In the genomic region with DNA sequence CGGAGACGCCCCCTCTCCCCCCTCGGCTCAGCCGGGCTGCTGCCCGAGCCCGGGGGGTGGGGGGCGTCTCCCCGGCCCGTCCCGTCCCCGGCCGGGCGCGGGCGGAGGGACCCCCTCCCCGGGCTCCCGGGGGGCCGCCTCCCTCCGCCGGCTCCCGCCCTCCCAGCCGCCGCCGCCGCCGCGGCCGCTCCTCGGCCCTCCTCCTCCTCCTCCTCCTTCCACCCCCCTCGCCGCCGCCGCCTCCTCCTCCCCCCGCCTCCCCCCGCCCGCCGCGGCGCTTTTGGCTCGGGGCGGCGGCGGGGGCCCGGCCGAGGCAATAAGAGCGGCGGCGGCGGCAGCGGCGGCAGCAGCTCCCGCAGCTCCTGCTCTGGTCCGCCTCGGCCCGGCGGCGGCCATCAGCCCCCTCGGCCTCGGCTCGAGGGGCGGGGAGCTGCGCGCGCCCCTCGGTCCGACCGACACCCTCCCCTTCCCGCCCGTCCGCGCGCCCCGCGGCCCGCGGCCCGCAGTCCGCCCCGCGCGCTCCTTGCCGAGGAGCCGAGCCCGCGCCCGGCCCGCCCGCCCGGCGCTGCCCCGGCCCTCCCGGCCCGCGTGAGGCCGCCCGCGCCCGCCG, we compare ENCODE assay signal across 8 cellular contexts. TPM values are rescaled to one million over a fixed set of nuclear protein-coding genes. Genes with fewer than 3 reads are reported as not detected.
DNase-seq lines count a peak whose midpoint lies in the region; ATAC-seq and TF ChIP-seq lines count a peak whose summit lies in the region.

No MANE protein-coding gene starts in this region.

- TF ChIP-seq CTCF in 22Rv1 (IDR thresholded peaks at IDR 0.05): no peak
- no peak for TF ChIP-seq CTCF in left ventricle myocardium inferior (IDR thresholded peaks at IDR 0.05; ENCODE audit: borderline replicate concordance)
- no peak for TF ChIP-seq CTCF in psoas muscle (IDR thresholded peaks at IDR 0.05)

- peak overlapping the region; percentile 85 for H3K27ac ChIP-seq in 22Rv1
- H3K27ac ChIP-seq in left ventricle myocardium inferior (replicated peaks): peak overlapping the region; percentile 98
- peak overlapping the region; percentile 97 for H3K27ac ChIP-seq in psoas muscle
- H3K27ac ChIP-seq in aorta (ENCODE audit: low read depth in 1 of 2, low read length in 2 of 2): peak overlapping the region; percentile 86 to 100

- DNase-seq in HT-29 (ENCODE audit: low spot score) (peak; percentile 84), SKM-1 treated with dmso at 0.1 percent for 144 hours (lab: John Stamatoyannopoulos, UW; ENCODE audit: unreplicated experiment) (peak; percentile 59), adipocyte (ENCODE audit: low read depth) (peak; percentile 93), left ventricle myocardium inferior (peak; percentile 86), psoas muscle (peak; percentile 85 to 90), aorta (peak; percentile 88 to 94)

- intact Hi-C loops in left ventricle myocardium inferior (cut with micrococcal nuclease): no loop called here
- intact Hi-C loops in psoas muscle (cut with DNase I): loop anchor here (5.0 kb wide), 2 partner anchors 91 to 151 kb away; a partner anchor contains a TSS
- intact Hi-C loops in aorta (cut with DNase I): loop anchor here (5.0 kb wide), 3 partner anchors 91 to 151 kb away; a partner anchor contains a TSS

- ATAC-seq in GM18505 (IDR thresholded peaks at IDR 0.05; ENCODE audit: unreplicated experiment): peak; percentile 28
- peak; percentile 56 to 65 (median 64) for ATAC-seq in psoas muscle
- ATAC-seq in aorta (ENCODE audit: low FRiP score): peak; percentile 74

- peak overlapping the region; percentile 84 for H3K4me3 ChIP-seq in adipocyte (ENCODE audit: low read length)
- H3K4me3 ChIP-seq in left ventricle myocardium inferior: peak overlapping the region; percentile 91
- H3K4me3 ChIP-seq in psoas muscle: peak overlapping the region; percentile 84
- H3K4me3 ChIP-seq in aorta (ENCODE audit: low read length in 2 of 2): peak overlapping the region; percentile 85 to 95

- no peaks in the 10 kb centered on the region for H3K9me3 ChIP-seq in adipocyte (ENCODE audit: control insufficient read depth, low read length)
- H3K9me3 ChIP-seq in left ventricle myocardium inferior (replicated peaks): no peaks in the 10 kb centered on the region
- H3K9me3 ChIP-seq in psoas muscle: no peaks in the 10 kb centered on the region
- no peaks in the 10 kb centered on the region for H3K9me3 ChIP-seq in aorta (ENCODE audit: control insufficient read depth, low read length)

- H3K36me3 ChIP-seq in adipocyte (ENCODE audit: control insufficient read depth, insufficient read depth, low read length, severe bottlenecking) (peaks cover 1% of the 10 kb centered on the region), left ventricle myocardium inferior (no peaks in the 10 kb centered on the region), psoas muscle (ENCODE audit: insufficient read depth in 1 of 2, low read depth in 1 of 2) (peaks cover 0 to under 1% of the 10 kb centered on the region in 2 donors), aorta (ENCODE audit: control insufficient read depth in 1 of 2, insufficient read depth in 2 of 2, low read length in 1 of 2) (no peaks in the 10 kb centered on the region)

- peaks cover 33% of the 10 kb centered on the region for H3K4me1 ChIP-seq in adipocyte (ENCODE audit: control insufficient read depth, insufficient read depth, low read length)
- H3K4me1 ChIP-seq in left ventricle myocardium inferior: peaks cover 53% of the 10 kb centered on the region
- peaks cover 32% of the 10 kb centered on the region for H3K4me1 ChIP-seq in psoas muscle
- H3K4me1 ChIP-seq in aorta (ENCODE audit: control insufficient read depth in 1 of 2, insufficient read depth in 2 of 2, low read length in 2 of 2): peaks cover 0 to 6% of the 10 kb centered on the region in 2 donors

- 0 to 1% methylated on average over 17 to 90 of the region's 99 CpGs; no CpG with 5 or more reads in 1 of the 3 donors for WGBS in psoas muscle, 3 donors
- WGBS in aorta, 2 donors: 0 to 1% methylated on average over 13 to 99 of the region's 99 CpGs

- H3K27me3 ChIP-seq in adipocyte (replicated peaks; ENCODE audit: control insufficient read depth, insufficient read depth, low read length) (no peaks in the 10 kb centered on the region), left ventricle myocardium inferior (ENCODE audit: low read depth) (no peaks in the 10 kb centered on the region), psoas muscle (ENCODE audit: insufficient read depth in 3 of 3, low read length in 2 of 3) (no peaks in the 10 kb centered on the region), aorta (ENCODE audit: control insufficient read depth in 1 of 2, insufficient read depth in 2 of 2, low read length in 1 of 2) (peaks cover 0 to 1% of the 10 kb centered on the region in 2 donors)

- peak; percentile 91 for TF ChIP-seq POLR2A in GM18505 (IDR thresholded peaks at IDR 0.05; ENCODE audit: borderline replicate concordance, extremely low read depth, insufficient read depth, insufficient read length)

- H3K9ac ChIP-seq in adipocyte (ENCODE audit: low read length): peak overlapping the region; percentile 89

RNA-seq across cellular contexts. Expression of a gene that starts 38.7 kb away (rescaled TPM):
- 805 and 888 TPM in 2 replicates for total RNA-seq in HT-29 (2014; rRNA removed; shearing (Covaris generic))
- total RNA-seq in left ventricle myocardium inferior: 1,444 TPM
- 1,000 to 10,000 TPM; 1,018 to 1,905 (median 1,319) TPM for total RNA-seq in psoas muscle
- polyA plus RNA-seq in psoas muscle: 1,000 to 10,000 TPM in 2 of 3 donors, 100 to 1,000 TPM in 1; 700 to 1,469 (median 1,394) TPM
- total RNA-seq in aorta: 100 to 1,000 TPM; 838 to 881 TPM
- 1,000 to 10,000 TPM in 1 of 2 donors, 100 to 1,000 TPM in 1; 934 to 1,060 TPM for polyA plus RNA-seq in aorta

RNA-seq across cellular contexts. Expression of a gene that starts 40.5 kb away (rescaled TPM):
- not detected in 2 replicates for total RNA-seq in HT-29 (2014; rRNA removed; shearing (Covaris generic))
- total RNA-seq in left ventricle myocardium inferior (0.25 TPM), psoas muscle (1 to 10 TPM in 1 of 4 donors, under 1 TPM in 2, not detected in 1; 0.26 to 1.0 (median 0.65) TPM), aorta (1 to 10 TPM; 1.2 to 1.7 TPM)
- polyA plus RNA-seq in psoas muscle (under 1 TPM; 0.03 to 0.53 (median 0.13) TPM), aorta (1 to 10 TPM in 1 of 2 donors, not detected in 1; 1.0 TPM)

Comparison
In these comparisons a context has a peak if more than half of its experiments do, and no peak if none do; other contexts are left out.
1. Peak in every context shown above with its lines: DNase-seq, ATAC-seq, H3K4me3 ChIP-seq and H3K27ac ChIP-seq.